8 cellular contexts compared by ENCODE assay signal in genomic region chr5:134555889-134556311, GRCh38. TPM values are rescaled to one million over a fixed set of nuclear protein-coding genes. Genes with fewer than 3 reads are reported as not detected.
DNase-seq lines count a peak whose midpoint lies in the region; ATAC-seq and TF ChIP-seq lines count a peak whose summit lies in the region.

No MANE protein-coding gene starts in this region.

- H4K8ac ChIP-seq in mesenchymal stem cell (ENCODE audit: low read length), result peak overlapping the region; percentile 4

- peaks cover 29% of the 10 kb centered on the region for H3K79me1 ChIP-seq in mesenchymal stem cell (replicated peaks; ENCODE audit: low read length, poor library complexity, severe bottlenecking)

- H3K4me3 Mint-ChIP-seq in chondrocyte (ENCODE audit: unreplicated experiment), result no peak overlapping the region

- TF ChIP-seq POLR2A in NB4 (IDR thresholded peaks at IDR 0.05; ENCODE audit: extremely low read depth, insufficient read length), result no peak

- peaks cover 60 to 66% of the 10 kb centered on the region in 2 experiments for H3K36me3 ChIP-seq in mesenchymal stem cell (ENCODE audit: control insufficient read depth in 1 of 2, insufficient read depth in 2 of 2, low read depth in 1 of 2, low read length in 2 of 2)

- H4K91ac ChIP-seq in mesenchymal stem cell (ENCODE audit: low read length), result no peak overlapping the region

- H3K9me3 ChIP-seq in mesenchymal stem cell (ENCODE audit: control insufficient read depth, low read length), result no peaks in the 10 kb centered on the region

- peaks cover 49% of the 10 kb centered on the region for H3K4me1 Mint-ChIP-seq in chondrocyte (ENCODE audit: low read depth)

- H3K23ac ChIP-seq in mesenchymal stem cell (ENCODE audit: low read length in 2 of 2), result no peak overlapping the region

- H3K4me3 ChIP-seq in NB4 (ENCODE audit: low read depth, low read length) (no peak overlapping the region), mesenchymal stem cell (ENCODE audit: insufficient read depth in 1 of 2, low read depth in 1 of 2, low read length in 2 of 2) (no peak overlapping the region)

- H3K36me3 Mint-ChIP-seq in chondrocyte (ENCODE audit: low read depth), result peaks cover 8% of the 10 kb centered on the region

- peak overlapping the region; percentile 52 for H3K27ac ChIP-seq in mesenchymal stem cell (ENCODE audit: low read length, poor library complexity, severe bottlenecking)

- no peak overlapping the region for H3K4ac ChIP-seq in mesenchymal stem cell (ENCODE audit: low read depth in 1 of 2, low read length in 2 of 2)

- ATAC-seq in GM18502 (IDR thresholded peaks at IDR 0.05; ENCODE audit: poor library complexity, unreplicated experiment), result peak; percentile 35

- H3K27me3 Mint-ChIP-seq in chondrocyte (ENCODE audit: low read depth), result no peaks in the 10 kb centered on the region

- H3K4me1 ChIP-seq in mesenchymal stem cell (ENCODE audit: control insufficient read depth, insufficient read depth, low read depth, low read length), result peaks cover 44% of the 10 kb centered on the region

- no peaks in the 10 kb centered on the region for H3K27me3 ChIP-seq in mesenchymal stem cell (ENCODE audit: control insufficient read depth in 1 of 2, insufficient read depth in 1 of 2, low read length in 2 of 2)

- no peak overlapping the region for H3K4me2 ChIP-seq in mesenchymal stem cell (ENCODE audit: low read length, poor library complexity, severe bottlenecking)

- H3K9me3 Mint-ChIP-seq in chondrocyte (ENCODE audit: low read depth), result no peaks in the 10 kb centered on the region

- H3K9ac ChIP-seq in mesenchymal stem cell (ENCODE audit: low read length), result peak overlapping the region; percentile 22

- peak overlapping the region; percentile 75 for H2BK15ac ChIP-seq in mesenchymal stem cell (ENCODE audit: low read depth, poor library complexity, severe bottlenecking)

- DNase-seq in 8988T (peak; percentile 90), NB4 (ENCODE audit: low read depth) (peak; percentile 64), chondrocyte (ENCODE audit: low spot score) (no peak), mesenchymal stem cell (peak; percentile 75), middle frontal gyrus (ENCODE audit: extremely low spot score, low spot score) (no peak)
- peak; percentile 79 to 82 for DNase-seq in activated CD4-positive, alpha-beta T cell treated with anti-CD3 and anti-CD28 coated beads for 4 hours
- DNase-seq in stimulated activated CD8-positive, alpha-beta memory T cell treated with anti-CD3 and anti-CD28 coated beads, Interleukin-4, amount 100 ng/mL, for 48 hours, result peak; percentile 90

- H2BK120ac ChIP-seq in mesenchymal stem cell (ENCODE audit: low read depth, low read length), result no peak overlapping the region

- H3K14ac ChIP-seq in mesenchymal stem cell (ENCODE audit: low read length in 2 of 2), result no peak overlapping the region

- no peak overlapping the region for H2AFZ ChIP-seq in mesenchymal stem cell (ENCODE audit: low read depth, low read length)

- H2BK5ac ChIP-seq in mesenchymal stem cell (ENCODE audit: low read depth, low read length, poor library complexity, severe bottlenecking), result no peak overlapping the region

- 58% methylated on average over 10 of the region's 11 CpGs for WGBS in mesenchymal stem cell

- H2AK5ac ChIP-seq in mesenchymal stem cell (ENCODE audit: low read length, severe bottlenecking), result peak overlapping the region; percentile 42

- no peak for TF ChIP-seq CTCF in NB4 (IDR thresholded peaks at IDR 0.05; ENCODE audit: low read depth, low read length)
- no peak for TF ChIP-seq CTCF in chondrocyte (IDR thresholded peaks at IDR 0.05)

- peak overlapping the region in 1 of 2 experiments; percentile 63 for H3K18ac ChIP-seq in mesenchymal stem cell (ENCODE audit: low read depth in 1 of 2, low read length in 2 of 2)

- H3K27ac Mint-ChIP-seq in chondrocyte (ENCODE audit: unreplicated experiment), result peak overlapping the region; percentile 83

- no peak overlapping the region for H2BK12ac ChIP-seq in mesenchymal stem cell (ENCODE audit: low read length in 2 of 2)

RNA-seq across cellular contexts. Expression of gene JADE2, which starts 30.4 kb away (rescaled TPM):
- 16.3 to 17.6 TPM (median 16.8 TPM) in 3 replicates for total RNA-seq in chondrocyte
- 19.8 TPM for polyA plus RNA-seq in mesenchymal stem cell (2013, experiment 1 of 2)
- polyA plus RNA-seq in mesenchymal stem cell (2013, experiment 2 of 2), result 17.8 TPM

Comparison
In these comparisons a context has a peak if more than half of its experiments do, and no peak if none do; other contexts are left out.
1. DNase-seq: peak in 8988T (single experiment), NB4 (single experiment), activated CD4-positive, alpha-beta T cell treated with anti-CD3 and anti-CD28 coated beads for 4 hours (2 of 2), mesenchymal stem cell (single experiment) and stimulated activated CD8-positive, alpha-beta memory T cell treated with anti-CD3 and anti-CD28 coated beads, Interleukin-4, amount 100 ng/mL, for 48 hours (single experiment); none in chondrocyte (single experiment) and middle frontal gyrus (single experiment).